ENCODE assay signal across 8 cellular contexts in the genomic region with DNA sequence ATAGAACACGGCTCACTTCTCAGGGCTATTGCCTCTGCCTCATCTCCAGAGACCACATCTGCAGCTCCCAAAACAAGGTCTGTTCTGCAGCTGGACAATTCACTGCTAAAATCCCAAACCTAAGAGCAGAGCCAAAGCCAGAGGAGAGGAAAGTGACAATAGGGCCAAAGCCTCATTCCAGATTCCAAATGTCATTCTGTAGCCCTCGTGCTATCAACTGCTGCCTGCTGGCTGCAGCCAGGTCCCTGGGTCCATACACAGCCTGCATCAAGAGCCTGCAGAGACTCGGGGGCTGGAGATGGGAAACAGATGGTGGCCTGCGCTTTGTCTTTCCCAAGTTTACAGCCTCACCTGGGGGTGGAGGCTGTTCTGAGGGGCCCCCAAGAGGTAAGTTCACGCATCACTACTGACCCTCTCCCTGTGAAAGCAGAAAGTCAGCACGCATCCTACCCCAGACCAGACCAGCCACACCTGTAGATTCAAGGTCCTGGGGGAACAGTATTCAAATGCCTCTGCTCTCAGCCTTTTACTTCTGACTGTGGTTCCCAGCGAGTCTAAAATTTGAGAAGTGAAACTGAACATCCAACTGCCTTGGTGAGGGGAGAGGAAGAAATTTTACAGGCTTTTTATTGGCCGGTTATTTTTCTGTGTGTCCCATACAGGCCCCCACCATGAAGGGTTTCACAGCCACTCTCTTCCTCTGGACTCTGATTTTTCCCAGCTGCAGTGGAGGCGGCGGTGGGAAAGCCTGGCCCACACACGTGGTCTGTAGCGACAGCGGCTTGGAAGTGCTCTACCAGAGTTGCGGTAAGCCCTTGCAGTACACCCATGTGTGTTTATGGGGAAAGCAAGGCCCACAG. TPM values are rescaled to one million over a fixed set of nuclear protein-coding genes. Genes with fewer than 3 reads are reported as not detected.
A peak's percentile ranks its signal among the peaks of the same experiment; 100 is the strongest.
DNase-seq lines count a peak whose midpoint lies in the region; ATAC-seq and TF ChIP-seq lines count a peak whose summit lies in the region.

Gene LY86, plus strand, starts transcription at position 657 of the 860 bp plus-strand sequence. Its CDS starts 15 bp downstream, at position 672.

- CTCF ChIA-PET in activated CD8-positive, alpha-beta T cell treated with anti-CD3 and anti-CD28 coated beads for 36 hours (lab: Charles Lee), result no interaction called here

- peaks cover 49% of the 10 kb centered on the region for H3K4me1 Mint-ChIP-seq in activated CD8-positive, alpha-beta T cell treated with anti-CD3 and anti-CD28 coated beads for 36 hours (ENCODE audit: low read depth)

- POLR2A ChIA-PET in activated CD8-positive, alpha-beta T cell treated with anti-CD3 and anti-CD28 coated beads for 36 hours (lab: Charles Lee), result interaction anchor here (0.6 to 1.0 kb wide), 3 partner anchors 8 to 72 kb away, joined by 4 to 6 read pairs (median 4); no protein-coding TSS in a partner anchor

- peak; percentile 37 for DNase-seq in stimulated activated CD4-positive, alpha-beta T cell treated with anti-CD3 and anti-CD28 coated beads, Interleukin-15, amount 100 ng/mL, for 24 hours
- no peak for DNase-seq in stimulated activated CD4-positive, alpha-beta T cell treated with anti-CD3 and anti-CD28 coated beads, Interleukin-1b, Interleukin-23, amount 100 ng/mL, for 48 hours
- peak; percentile 25 for DNase-seq in activated CD8-positive, alpha-beta T cell treated with anti-CD3 and anti-CD28 coated beads for 36 hours
- peak; percentile 66 for DNase-seq in pons (ENCODE audit: low spot score)
- no peak for DNase-seq in NCI-H1092 (lab: John Stamatoyannopoulos, UW)
- DNase-seq in HPDE6-E6E7 (ENCODE audit: extremely low spot score), result no peak

- intact Hi-C loops in activated CD8-positive, alpha-beta T cell treated with anti-CD3 and anti-CD28 coated beads for 36 hours (cut with micrococcal nuclease), result no loop called here

- peak within 1 kb of the TSS; percentile 61 for H3K4me3 Mint-ChIP-seq in activated CD8-positive, alpha-beta T cell treated with anti-CD3 and anti-CD28 coated beads for 36 hours

- H3K27me3 Mint-ChIP-seq in activated CD8-positive, alpha-beta T cell treated with anti-CD3 and anti-CD28 coated beads for 36 hours, result no peaks in the 10 kb centered on the region

- H3K36me3 Mint-ChIP-seq in activated CD8-positive, alpha-beta T cell treated with anti-CD3 and anti-CD28 coated beads for 36 hours (ENCODE audit: low read depth), result no peaks in the 10 kb centered on the region

- peak within 1 kb of the TSS; percentile 74 for H3K27ac Mint-ChIP-seq in activated CD8-positive, alpha-beta T cell treated with anti-CD3 and anti-CD28 coated beads for 36 hours

- no peak for TF ChIP-seq CTCF in activated CD8-positive, alpha-beta T cell treated with anti-CD3 and anti-CD28 coated beads for 36 hours (IDR thresholded peaks at IDR 0.05)

- ATAC-seq in HG03064 (IDR thresholded peaks at IDR 0.05; ENCODE audit: low read depth, unreplicated experiment), result peak; percentile 47
- ATAC-seq in activated CD8-positive, alpha-beta T cell treated with anti-CD3 and anti-CD28 coated beads for 36 hours, result peak; percentile 32
- no peak for ATAC-seq in SK-N-SH treated with all-trans-retinoic acid at 6 μM for 48 hours

- peaks cover 3% of the 10 kb centered on the region for H3K9me3 Mint-ChIP-seq in activated CD8-positive, alpha-beta T cell treated with anti-CD3 and anti-CD28 coated beads for 36 hours

TF ChIP-seq in SK-N-SH treated with all-trans-retinoic acid at 6 μM for 48 hours, 23 proteins besides CTCF, POLR2A, EP300 and RAD21:
- TF ChIP-seq TCF4 (CRISPR knock-in tag; IDR thresholded peaks at IDR 0.05; ENCODE audit: borderline replicate concordance) (no peak), ZNF8 (CRISPR knock-in tag; IDR thresholded peaks at IDR 0.05) (no peak), SNAI2 (CRISPR knock-in tag; IDR thresholded peaks at IDR 0.05) (no peak), ZFP3 (CRISPR knock-in tag; IDR thresholded peaks at IDR 0.05) (no peak), PPARA (CRISPR knock-in tag; IDR thresholded peaks at IDR 0.05; ENCODE audit: borderline replicate concordance) (no peak), TOX (CRISPR knock-in tag; IDR thresholded peaks at IDR 0.05; ENCODE audit: borderline replicate concordance) (no peak), RARB (CRISPR knock-in tag; IDR thresholded peaks at IDR 0.05) (no peak), ZFP30 (CRISPR knock-in tag; IDR thresholded peaks at IDR 0.05) (no peak)
- TF ChIP-seq, protein P1, sequence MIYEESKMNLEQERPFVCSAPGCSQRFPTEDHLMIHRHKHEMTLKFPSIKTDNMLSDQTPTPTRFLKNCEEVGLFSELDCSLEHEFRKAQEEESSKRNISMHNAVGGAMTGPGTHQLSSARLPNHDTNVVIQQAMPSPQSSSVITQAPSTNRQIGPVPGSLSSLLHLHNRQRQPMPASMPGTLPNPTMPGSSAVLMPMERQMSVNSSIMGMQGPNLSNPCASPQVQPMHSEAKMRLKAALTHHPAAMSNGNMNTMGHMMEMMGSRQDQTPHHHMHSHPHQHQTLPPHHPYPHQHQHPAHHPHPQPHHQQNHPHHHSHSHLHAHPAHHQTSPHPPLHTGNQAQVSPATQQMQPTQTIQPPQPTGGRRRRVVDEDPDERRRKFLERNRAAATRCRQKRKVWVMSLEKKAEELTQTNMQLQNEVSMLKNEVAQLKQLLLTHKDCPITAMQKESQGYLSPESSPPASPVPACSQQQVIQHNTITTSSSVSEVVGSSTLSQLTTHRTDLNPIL (CRISPR knock-in tag; IDR thresholded peaks at IDR 0.05; ENCODE audit: low read depth), result no peak
- TF ChIP-seq, protein P2, sequence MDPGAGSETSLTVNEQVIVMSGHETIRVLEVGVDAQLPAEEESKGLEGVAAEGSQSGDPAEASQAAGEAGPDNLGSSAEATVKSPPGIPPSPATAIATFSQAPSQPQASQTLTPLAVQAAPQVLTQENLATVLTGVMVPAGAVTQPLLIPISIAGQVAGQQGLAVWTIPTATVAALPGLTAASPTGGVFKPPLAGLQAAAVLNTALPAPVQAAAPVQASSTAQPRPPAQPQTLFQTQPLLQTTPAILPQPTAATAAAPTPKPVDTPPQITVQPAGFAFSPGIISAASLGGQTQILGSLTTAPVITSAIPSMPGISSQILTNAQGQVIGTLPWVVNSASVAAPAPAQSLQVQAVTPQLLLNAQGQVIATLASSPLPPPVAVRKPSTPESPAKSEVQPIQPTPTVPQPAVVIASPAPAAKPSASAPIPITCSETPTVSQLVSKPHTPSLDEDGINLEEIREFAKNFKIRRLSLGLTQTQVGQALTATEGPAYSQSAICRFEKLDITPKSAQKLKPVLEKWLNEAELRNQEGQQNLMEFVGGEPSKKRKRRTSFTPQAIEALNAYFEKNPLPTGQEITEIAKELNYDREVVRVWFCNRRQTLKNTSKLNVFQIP (CRISPR knock-in tag; IDR thresholded peaks at IDR 0.05; ENCODE audit: borderline replicate concordance, low read depth), result no peak

RNA-seq across cellular contexts. Expression of gene LY86, which starts in this region (rescaled TPM):
- under 1 TPM in 1 of 2 experiments, not detected in 1; 0.32 TPM for total RNA-seq in activated CD8-positive, alpha-beta T cell treated with anti-CD3 and anti-CD28 coated beads for 36 hours

Comparison
In these comparisons a context has a peak if more than half of its experiments do, and no peak if none do; other contexts are left out.
1. DNase-seq: peak in stimulated activated CD4-positive, alpha-beta T cell treated with anti-CD3 and anti-CD28 coated beads, Interleukin-15, amount 100 ng/mL, for 24 hours (single experiment) and pons (single experiment); none in stimulated activated CD4-positive, alpha-beta T cell treated with anti-CD3 and anti-CD28 coated beads, Interleukin-1b, Interleukin-23, amount 100 ng/mL, for 48 hours (single experiment), NCI-H1092 (single experiment) and HPDE6-E6E7 (single experiment).
2. Peak in DNase-seq and ATAC-seq in activated CD8-positive, alpha-beta T cell treated with anti-CD3 and anti-CD28 coated beads for 36 hours; RNA of the gene not detected or under 1 TPM.